In genomic region chr12:645563-646071, GRCh38 we compare ENCODE assay signal across 10 cellular contexts. TPM values are rescaled to one million over a fixed set of nuclear protein-coding genes. Genes with fewer than 3 reads are reported as not detected.
A peak's percentile ranks its signal among the peaks of the same experiment; 100 is the strongest.
DNase-seq lines count a peak whose midpoint lies in the region; ATAC-seq, FAIRE-seq and TF ChIP-seq lines count a peak whose summit lies in the region.
"Had no signal": no experiment of that assay in that cellular context is flagged by ENCODE, and none has a peak within 500 bp of the region (broad histone marks: within the 10 kb centered on the region; RNA-seq: fewer than 3 reads in every experiment).

No MANE protein-coding gene starts in this region.

- TF ChIP-seq POLR2A in A549 (IDR thresholded peaks at IDR 0.05; ENCODE audit: low read length) (no peak), esophagus squamous epithelium (IDR thresholded peaks at IDR 0.05) (no peak)

- no peaks in the 10 kb centered on the region for H3K27me3 Mint-ChIP-seq in natural killer cell (ENCODE audit: low read depth in 2 of 2)
- H3K27me3 Mint-ChIP-seq in activated CD4-positive, alpha-beta T cell treated with anti-CD3 and anti-CD28 coated beads, Interleukin-2, amount 10 ng/mL, durations not matched to agents 24 days and 14 days, result no peaks in the 10 kb centered on the region

- H3K4me1 Mint-ChIP-seq in natural killer cell, result peaks cover 14 to 29% of the 10 kb centered on the region in 2 donors
- peaks cover 39% of the 10 kb centered on the region for H3K4me1 Mint-ChIP-seq in activated CD4-positive, alpha-beta T cell treated with anti-CD3 and anti-CD28 coated beads, Interleukin-2, amount 10 ng/mL, durations not matched to agents 24 days and 14 days

- no peaks in the 10 kb centered on the region for H3K9me3 Mint-ChIP-seq in natural killer cell
- no peaks in the 10 kb centered on the region for H3K9me3 Mint-ChIP-seq in activated CD4-positive, alpha-beta T cell treated with anti-CD3 and anti-CD28 coated beads, Interleukin-2, amount 10 ng/mL, durations not matched to agents 24 days and 14 days

- TF ChIP-seq EP300 in A549 (IDR thresholded peaks at IDR 0.05), result no peak

- peak overlapping the region; percentile 45 for H3K4me3 Mint-ChIP-seq in natural killer cell
- no peak overlapping the region for H3K4me3 Mint-ChIP-seq in activated CD4-positive, alpha-beta T cell treated with anti-CD3 and anti-CD28 coated beads, Interleukin-2, amount 10 ng/mL, durations not matched to agents 24 days and 14 days

- no peaks in the 10 kb centered on the region for H3K36me3 ChIP-seq in esophagus squamous epithelium

- H3K9me3 ChIP-seq in A549, result no peaks in the 10 kb centered on the region
- no peaks in the 10 kb centered on the region for H3K9me3 ChIP-seq in esophagus squamous epithelium
- H3K9me3 ChIP-seq: body of pancreas had no signal

- H3K36me3 Mint-ChIP-seq in natural killer cell, result no peaks in the 10 kb centered on the region
- H3K36me3 Mint-ChIP-seq in activated CD4-positive, alpha-beta T cell treated with anti-CD3 and anti-CD28 coated beads, Interleukin-2, amount 10 ng/mL, durations not matched to agents 24 days and 14 days (ENCODE audit: low read depth), result peaks cover 7% of the 10 kb centered on the region

- intact Hi-C loops in esophagus squamous epithelium (cut with DNase I), result loop anchor here (10.0 kb wide), 2 partner anchors 71 to 109 kb away; partner anchors contain the start of gene WNK1
- intact Hi-C loops in natural killer cell (cut with micrococcal nuclease), result no loop called here
- intact Hi-C loops in activated CD4-positive, alpha-beta T cell treated with anti-CD3 and anti-CD28 coated beads, Interleukin-2, amount 10 ng/mL, durations not matched to agents 24 days and 14 days (cut with micrococcal nuclease), result no loop called here

- H3K4me1 ChIP-seq in A549 (peaks cover 46% of the 10 kb centered on the region), esophagus squamous epithelium (peaks cover 18 to 68% (median 50%) of the 10 kb centered on the region in 3 donors)

- TF ChIP-seq RAD21 in A549 (conservative IDR thresholded peaks at IDR 0.05 in 1 of 2, IDR thresholded peaks at IDR 0.05 in 1 of 2), result no peak; a peak in 1 of 5 replicates

- H3K27ac ChIP-seq in A549 (peak overlapping the region; percentile 98), esophagus squamous epithelium (peak overlapping the region; percentile 32 to 100 (median 98))

- H3K27me3 ChIP-seq in esophagus squamous epithelium, result no peaks in the 10 kb centered on the region
- H3K27me3 ChIP-seq: body of pancreas had no signal

- TF ChIP-seq CTCF in A549 (IDR thresholded peaks at IDR 0.05) (no peak), esophagus squamous epithelium (IDR thresholded peaks at IDR 0.05) (no peak), natural killer cell (IDR thresholded peaks at IDR 0.05) (no peak), GM10248 (IDR thresholded peaks at IDR 0.05; ENCODE audit: control extremely low read depth, extremely low read depth, low read depth, missing control alignments) (no peak)

- 45% methylated on average over 8 of the region's 8 CpGs for WGBS in A549 (ENCODE audit: missing lambda C conversion rate)
- WGBS in esophagus squamous epithelium, 2 donors, result 22 to 40% methylated on average over 6 to 8 of the region's 8 CpGs

- peak in 1 of 2 experiments; percentile 75 for DNase-seq in A549 (ENCODE audit: low read depth in 1 of 2, low spot score in 1 of 2)
- DNase-seq in NCI-H226, result peak; percentile 15
- DNase-seq in esophagus squamous epithelium (lab: John Stamatoyannopoulos, UW), result no peak
- no peak for DNase-seq in natural killer cell
- no peak for DNase-seq in GM10248 (ENCODE audit: extremely low spot score)
- DNase-seq in SK-N-DZ (ENCODE audit: low spot score), result no peak
- no peak for DNase-seq in activated CD4-positive, alpha-beta T cell treated with anti-CD3 and anti-CD28 coated beads, Interleukin-2, amount 10 ng/mL, durations not matched to agents 24 days and 14 days
- DNase-seq: stimulated activated CD4-positive, alpha-beta T cell treated with anti-CD3 and anti-CD28 coated beads, Interleukin-4, amount 100 ng/mL, for 4 hours had no signal

- FAIRE-seq in A549 (lab: Jason Lieb, UNC), result no peak

- H3K4me3 ChIP-seq in A549 (no peak overlapping the region), esophagus squamous epithelium (no peak overlapping the region)
- H3K4me3 ChIP-seq: body of pancreas had no signal

- ATAC-seq in A549, result peak in 1 of 2 experiments; percentile 43; a peak in 3 of 6 replicates
- ATAC-seq in natural killer cell, result no peak
- no peak for ATAC-seq in GM19351 (IDR thresholded peaks at IDR 0.05; ENCODE audit: unreplicated experiment)
- ATAC-seq: body of pancreas had no signal

- peak overlapping the region; percentile 48 for H3K4me2 ChIP-seq in A549

- peak overlapping the region; percentile 70 to 94 for H3K27ac Mint-ChIP-seq in natural killer cell
- no peak overlapping the region for H3K27ac Mint-ChIP-seq in activated CD4-positive, alpha-beta T cell treated with anti-CD3 and anti-CD28 coated beads, Interleukin-2, amount 10 ng/mL, durations not matched to agents 24 days and 14 days

- POLR2A ChIA-PET in A549 (lab: Yijun Ruan, JAX) (interaction anchor here (0.6 kb wide), 1 partner anchor 97 kb away, joined by 3 read pairs; no protein-coding TSS in a partner anchor), GM10248 (lab: Yijun Ruan, JAX) (interaction anchor here (0.6 kb wide), 1 partner anchor 8 kb away, joined by 3 read pairs; no protein-coding TSS in a partner anchor)

- CTCF ChIA-PET in A549 (lab: Yijun Ruan, JAX) (interaction anchor here (0.7 to 4.0 kb wide), 7 partner anchors 27 to 105 kb away, joined by 3 to 24 read pairs (median 5); partner anchors contain the start of gene WNK1), GM10248 (lab: Yijun Ruan, JAX) (interaction anchor here (0.9 to 2.0 kb wide), 7 partner anchors 20 to 170 kb away, joined by 3 to 8 read pairs (median 4); partner anchors contain the start of gene WNK1)

TF ChIP-seq in A549, 52 proteins besides CTCF, POLR2A, EP300 and RAD21 (continues in another document):
- TF ChIP-seq TP53 (CRISPR knock-in tag; IDR thresholded peaks at IDR 0.05), result no peak; the same call in 1 of the 2 replicates
- TF ChIP-seq RARB (CRISPR knock-in tag; IDR thresholded peaks at IDR 0.05), result no peak
- no peak for TF ChIP-seq GATA3 (IDR thresholded peaks at IDR 0.05; ENCODE audit: borderline replicate concordance)
- TF ChIP-seq CBX8 (IDR thresholded peaks at IDR 0.05), result no peak
- TF ChIP-seq EHF (CRISPR knock-in tag; IDR thresholded peaks at IDR 0.05), result peak; percentile 84
- TF ChIP-seq RFX5 (IDR thresholded peaks at IDR 0.05), result no peak
- TF ChIP-seq, protein P1, sequence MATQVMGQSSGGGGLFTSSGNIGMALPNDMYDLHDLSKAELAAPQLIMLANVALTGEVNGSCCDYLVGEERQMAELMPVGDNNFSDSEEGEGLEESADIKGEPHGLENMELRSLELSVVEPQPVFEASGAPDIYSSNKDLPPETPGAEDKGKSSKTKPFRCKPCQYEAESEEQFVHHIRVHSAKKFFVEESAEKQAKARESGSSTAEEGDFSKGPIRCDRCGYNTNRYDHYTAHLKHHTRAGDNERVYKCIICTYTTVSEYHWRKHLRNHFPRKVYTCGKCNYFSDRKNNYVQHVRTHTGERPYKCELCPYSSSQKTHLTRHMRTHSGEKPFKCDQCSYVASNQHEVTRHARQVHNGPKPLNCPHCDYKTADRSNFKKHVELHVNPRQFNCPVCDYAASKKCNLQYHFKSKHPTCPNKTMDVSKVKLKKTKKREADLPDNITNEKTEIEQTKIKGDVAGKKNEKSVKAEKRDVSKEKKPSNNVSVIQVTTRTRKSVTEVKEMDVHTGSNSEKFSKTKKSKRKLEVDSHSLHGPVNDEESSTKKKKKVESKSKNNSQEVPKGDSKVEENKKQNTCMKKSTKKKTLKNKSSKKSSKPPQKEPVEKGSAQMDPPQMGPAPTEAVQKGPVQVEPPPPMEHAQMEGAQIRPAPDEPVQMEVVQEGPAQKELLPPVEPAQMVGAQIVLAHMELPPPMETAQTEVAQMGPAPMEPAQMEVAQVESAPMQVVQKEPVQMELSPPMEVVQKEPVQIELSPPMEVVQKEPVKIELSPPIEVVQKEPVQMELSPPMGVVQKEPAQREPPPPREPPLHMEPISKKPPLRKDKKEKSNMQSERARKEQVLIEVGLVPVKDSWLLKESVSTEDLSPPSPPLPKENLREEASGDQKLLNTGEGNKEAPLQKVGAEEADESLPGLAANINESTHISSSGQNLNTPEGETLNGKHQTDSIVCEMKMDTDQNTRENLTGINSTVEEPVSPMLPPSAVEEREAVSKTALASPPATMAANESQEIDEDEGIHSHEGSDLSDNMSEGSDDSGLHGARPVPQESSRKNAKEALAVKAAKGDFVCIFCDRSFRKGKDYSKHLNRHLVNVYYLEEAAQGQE (IDR thresholded peaks at IDR 0.05), result no peak
- no peak for TF ChIP-seq MYC (IDR thresholded peaks at IDR 0.05; ENCODE audit: borderline replicate concordance, low read length)
- TF ChIP-seq, protein P2, sequence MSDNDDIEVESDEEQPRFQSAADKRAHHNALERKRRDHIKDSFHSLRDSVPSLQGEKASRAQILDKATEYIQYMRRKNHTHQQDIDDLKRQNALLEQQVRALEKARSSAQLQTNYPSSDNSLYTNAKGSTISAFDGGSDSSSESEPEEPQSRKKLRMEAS (IDR thresholded peaks at IDR 0.05), result peak; percentile 62; the same call in 1 of the 2 replicates
- no peak for TF ChIP-seq BHLHE40 (IDR thresholded peaks at IDR 0.05; ENCODE audit: low read depth, low read length)
- TF ChIP-seq, protein P3, sequence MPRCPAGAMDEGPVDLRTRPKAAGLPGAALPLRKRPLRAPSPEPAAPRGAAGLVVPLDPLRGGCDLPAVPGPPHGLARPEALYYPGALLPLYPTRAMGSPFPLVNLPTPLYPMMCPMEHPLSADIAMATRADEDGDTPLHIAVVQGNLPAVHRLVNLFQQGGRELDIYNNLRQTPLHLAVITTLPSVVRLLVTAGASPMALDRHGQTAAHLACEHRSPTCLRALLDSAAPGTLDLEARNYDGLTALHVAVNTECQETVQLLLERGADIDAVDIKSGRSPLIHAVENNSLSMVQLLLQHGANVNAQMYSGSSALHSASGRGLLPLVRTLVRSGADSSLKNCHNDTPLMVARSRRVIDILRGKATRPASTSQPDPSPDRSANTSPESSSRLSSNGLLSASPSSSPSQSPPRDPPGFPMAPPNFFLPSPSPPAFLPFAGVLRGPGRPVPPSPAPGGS (IDR thresholded peaks at IDR 0.05), result no peak

RNA-seq across cellular contexts. Expression of gene NINJ2, which starts 17.6 kb away (rescaled TPM):
- polyA plus RNA-seq in A549 (2011; rRNA removed) (1.2 and 1.7 TPM in 2 replicates), A549 (2017; fragmentation: RNase III; extraction: RNeasy Plus Mini Kit Qiagen cat#74134 plus additional on column Dnase treatment) (0.67 to 0.76 TPM (median 0.70 TPM) in 3 replicates)
- 1.2 and 1.5 TPM in 2 replicates for polyA plus RNA-seq in A549 (2012; cell fraction: cytosol; rRNA removed)
- 0.82 and 0.83 TPM in 2 replicates for polyA plus RNA-seq in A549 (2012; cell fraction: nucleus; rRNA removed)
- polyA minus RNA-seq in A549 (2011; rRNA and poly(A)+ RNA removed), result 1.6 and 2.7 TPM in 2 replicates
- total RNA-seq in esophagus squamous epithelium (10 to 100 TPM in 1 of 4 donors, 1 to 10 TPM in 3; 2.2 to 14.9 (median 4.5) TPM), natural killer cell (1 to 10 TPM; 3.1 to 6.6 (median 4.9) TPM)
- not detected in 2 replicates for polyA plus RNA-seq in SK-N-DZ (2014; cell fraction: cytosol; rRNA removed)
- polyA plus RNA-seq in SK-N-DZ (2014; cell fraction: nucleus; rRNA removed), result not detected in 2 replicates
- 4.8 and 5.5 TPM in 2 replicates for total RNA-seq in activated CD4-positive, alpha-beta T cell treated with anti-CD3 and anti-CD28 coated beads, Interleukin-2, amount 10 ng/mL, durations not matched to agents 24 days and 14 days
